4 cellular contexts compared by ENCODE assay signal in genomic region chr11:17239927-17240326, GRCh38. TPM values are rescaled to one million over a fixed set of nuclear protein-coding genes. Genes with fewer than 3 reads are reported as not detected.
DNase-seq lines count a peak whose midpoint lies in the region; ATAC-seq and TF ChIP-seq lines count a peak whose summit lies in the region.
"Not testable (repeated sequence)": the region's sequence is repeated elsewhere in the genome, so short reads cannot be mapped to it uniquely, and the experiment has no call there.

No MANE protein-coding gene starts in this region.

- not testable (repeated sequence) for H3K27me3 ChIP-seq in DND-41 (ENCODE audit: insufficient read depth, low read length, poor library complexity); mesenchymal stem cell (ENCODE audit: control insufficient read depth in 1 of 2, insufficient read depth in 1 of 2, low read length in 2 of 2); parathyroid adenoma (ENCODE audit: control insufficient read depth, insufficient read depth, low read length)

- H2BK12ac ChIP-seq in mesenchymal stem cell (ENCODE audit: low read length in 2 of 2): not testable (repeated sequence)

- H2AFZ ChIP-seq in DND-41 (ENCODE audit: low read depth, low read length): 0 out of 2 replicates have a peak overlapping the region, but pooled peaks have one; percentile 14
- H2AFZ ChIP-seq in mesenchymal stem cell (ENCODE audit: low read depth, low read length); parathyroid adenoma: not testable (repeated sequence)

- H2AK5ac ChIP-seq in mesenchymal stem cell (ENCODE audit: low read length, severe bottlenecking): not testable (repeated sequence)

- H2BK5ac ChIP-seq in mesenchymal stem cell (ENCODE audit: low read depth, low read length, poor library complexity, severe bottlenecking): not testable (repeated sequence)

- H3K4me3 ChIP-seq in DND-41 (ENCODE audit: low read depth in 1 of 2, low read length in 2 of 2); mesenchymal stem cell (ENCODE audit: insufficient read depth in 1 of 2, low read depth in 1 of 2, low read length in 2 of 2); parathyroid adenoma (ENCODE audit: low read depth, low read length): not testable (repeated sequence)

- H3K79me2 ChIP-seq in DND-41 (ENCODE audit: insufficient read depth, low read length); parathyroid adenoma: not testable (repeated sequence)

- not testable (repeated sequence) for H3K18ac ChIP-seq in mesenchymal stem cell (ENCODE audit: low read depth in 1 of 2, low read length in 2 of 2)

- H2BK120ac ChIP-seq in mesenchymal stem cell (ENCODE audit: low read depth, low read length): not testable (repeated sequence)

- H3K9me3 ChIP-seq in DND-41 (ENCODE audit: insufficient read depth, low read length, severe bottlenecking); KOPT-K1 (ENCODE audit: insufficient read depth, low read length, poor library complexity, severe bottlenecking); mesenchymal stem cell (ENCODE audit: control insufficient read depth, low read length); parathyroid adenoma (ENCODE audit: control insufficient read depth, low read length): not testable (repeated sequence)

- not testable (repeated sequence) for H3K9ac ChIP-seq in DND-41 (ENCODE audit: low read depth, low read length); mesenchymal stem cell (ENCODE audit: low read length); parathyroid adenoma

- H3K14ac ChIP-seq in mesenchymal stem cell (ENCODE audit: low read length in 2 of 2): not testable (repeated sequence)

- not testable (repeated sequence) for H2BK15ac ChIP-seq in mesenchymal stem cell (ENCODE audit: low read depth, poor library complexity, severe bottlenecking)

- TF ChIP-seq CTCF in DND-41 (IDR thresholded peaks at IDR 0.05; ENCODE audit: borderline replicate concordance, extremely low read depth, low read length, poor library complexity, severe bottlenecking); parathyroid adenoma (IDR thresholded peaks at IDR 0.05): not testable (repeated sequence)

- not testable (repeated sequence) for H3K4me2 ChIP-seq in DND-41 (ENCODE audit: insufficient read depth, low read length); mesenchymal stem cell (ENCODE audit: low read length, poor library complexity, severe bottlenecking); parathyroid adenoma (ENCODE audit: low read length)

- not testable (repeated sequence) for H4K8ac ChIP-seq in mesenchymal stem cell (ENCODE audit: low read length)

- H3K4me1 ChIP-seq in DND-41 (ENCODE audit: insufficient read depth, low read length): peaks cover 30% of the 10 kb centered on the region
- H3K4me1 ChIP-seq in mesenchymal stem cell (ENCODE audit: control insufficient read depth, insufficient read depth, low read depth, low read length): not testable (repeated sequence)
- peaks cover 13% of the 10 kb centered on the region for H3K4me1 ChIP-seq in parathyroid adenoma

- WGBS in mesenchymal stem cell: 90% methylated on average over 2 of the region's 4 CpGs

- peak; percentile 52 for ATAC-seq in DND-41 (ENCODE audit: insufficient read depth, low read depth)

- not testable (repeated sequence) for H3K23ac ChIP-seq in mesenchymal stem cell (ENCODE audit: low read length in 2 of 2)

- DNase-seq in DND-41: peak; percentile 52
- not testable (repeated sequence) for DNase-seq in mesenchymal stem cell

- H3K27ac ChIP-seq in DND-41 (ENCODE audit: low read length) (peak overlapping the region; percentile 51; the same call in 1 of the 2 replicates), KOPT-K1 (ENCODE audit: low read depth, low read length, poor library complexity, severe bottlenecking) (peak overlapping the region; percentile 32), parathyroid adenoma (peak overlapping the region; percentile 94)
- H3K27ac ChIP-seq in mesenchymal stem cell (ENCODE audit: low read length, poor library complexity, severe bottlenecking): not testable (repeated sequence)

- not testable (repeated sequence) for H4K20me1 ChIP-seq in DND-41 (ENCODE audit: insufficient read depth, low read length)

- peak overlapping the region; percentile 21 for H4K91ac ChIP-seq in mesenchymal stem cell (ENCODE audit: low read length)

- H3K36me3 ChIP-seq in DND-41 (ENCODE audit: insufficient read depth, low read length); KOPT-K1 (ENCODE audit: insufficient read depth, low read length); mesenchymal stem cell (ENCODE audit: control insufficient read depth in 1 of 2, insufficient read depth in 2 of 2, low read depth in 1 of 2, low read length in 2 of 2); parathyroid adenoma (ENCODE audit: control insufficient read depth, insufficient read depth, low read length): not testable (repeated sequence)

- H3K4ac ChIP-seq in mesenchymal stem cell (ENCODE audit: low read depth in 1 of 2, low read length in 2 of 2): not testable (repeated sequence)

- not testable (repeated sequence) for H3K79me1 ChIP-seq in mesenchymal stem cell (replicated peaks; ENCODE audit: low read length, poor library complexity, severe bottlenecking)

RNA-seq across cellular contexts. Expression of gene PIK3C2A, which starts 32.1 kb away (rescaled TPM):
- polyA plus RNA-seq in mesenchymal stem cell (2013, experiment 1 of 2): 28.6 TPM
- polyA plus RNA-seq in mesenchymal stem cell (2013, experiment 2 of 2): 29.8 TPM

RNA-seq across cellular contexts. Expression of gene NUCB2, which starts 36.6 kb away (rescaled TPM):
- polyA plus RNA-seq in mesenchymal stem cell (2013, experiment 1 of 2): 188 TPM
- polyA plus RNA-seq in mesenchymal stem cell (2013, experiment 2 of 2): 188 TPM
